In the genomic region with DNA sequence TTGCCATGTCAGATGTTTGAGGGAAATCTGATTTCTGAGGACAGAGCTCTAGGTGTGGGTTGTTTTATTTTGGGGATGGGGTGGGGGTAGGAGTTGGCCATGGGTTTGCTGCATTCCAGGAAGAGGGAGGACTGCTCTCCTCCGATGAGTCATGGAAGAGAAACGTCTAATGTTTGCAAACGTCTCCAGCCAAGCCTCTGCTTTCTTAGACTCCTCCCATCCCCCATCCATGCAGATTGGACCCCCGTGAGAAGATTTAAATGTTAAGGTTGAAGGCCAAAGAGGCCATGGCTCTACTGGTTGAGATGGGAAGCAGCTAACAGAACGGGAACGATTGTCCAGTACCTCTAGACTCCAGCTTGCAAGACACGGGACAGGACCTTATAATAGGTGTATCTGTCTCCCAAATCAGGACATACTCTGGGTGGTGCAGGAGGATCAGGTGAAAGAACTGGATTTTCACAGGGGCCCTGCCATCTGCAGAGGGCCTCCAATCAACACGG, we compare ENCODE assay signal across 10 cellular contexts. TPM values are rescaled to one million over a fixed set of nuclear protein-coding genes. Genes with fewer than 3 reads are reported as not detected.
DNase-seq lines count a peak whose midpoint lies in the region; ATAC-seq and TF ChIP-seq lines count a peak whose summit lies in the region.
"Had no signal": no experiment of that assay in that cellular context is flagged by ENCODE, and none has a peak within 500 bp of the region (broad histone marks: within the 10 kb centered on the region; RNA-seq: fewer than 3 reads in every experiment).

No MANE protein-coding gene starts in this region.

- no peak for TF ChIP-seq EP300 in sigmoid colon (IDR thresholded peaks at IDR 0.05)

- H3K4me3 Mint-ChIP-seq in T-helper 17 cell, result no peak overlapping the region
- H3K4me3 Mint-ChIP-seq: immature natural killer cell had no signal

- H3K27me3 ChIP-seq in sigmoid colon (no peaks in the 10 kb centered on the region), Peyer's patch (no peaks in the 10 kb centered on the region)

- H3K36me3 Mint-ChIP-seq in T-helper 17 cell (ENCODE audit: low read depth), result no peaks in the 10 kb centered on the region
- H3K36me3 Mint-ChIP-seq: immature natural killer cell had no signal

- H3K9me3 ChIP-seq in T-helper 17 cell (ENCODE audit: control insufficient read depth, low read length, poor library complexity, severe bottlenecking) (no peaks in the 10 kb centered on the region), sigmoid colon (no peaks in the 10 kb centered on the region), Peyer's patch (no peaks in the 10 kb centered on the region)

- H3K27ac ChIP-seq in sigmoid colon (peak overlapping the region; percentile 41 to 74 (median 62)), Peyer's patch (peak overlapping the region in 2 of 4 donors; percentile 46 to 68)

- no peak for ATAC-seq in T-helper 17 cell

- H3K4me3 ChIP-seq in sigmoid colon (no peak overlapping the region), Peyer's patch (no peak overlapping the region)

- peaks cover 0 to 42% (median 33%) of the 10 kb centered on the region in 4 donors for H3K4me1 ChIP-seq in sigmoid colon
- peaks cover 0 to 25% (median 0%) of the 10 kb centered on the region in 4 donors for H3K4me1 ChIP-seq in Peyer's patch

- TF ChIP-seq CTCF in sigmoid colon (IDR thresholded peaks at IDR 0.05) (no peak), Peyer's patch (IDR thresholded peaks at IDR 0.05) (no peak)

- WGBS in sigmoid colon, 2 donors, result 52 to 60% methylated on average over 8 of the region's 8 CpGs

- H3K27ac Mint-ChIP-seq in T-helper 17 cell, result peak overlapping the region; percentile 11
- H3K27ac Mint-ChIP-seq: immature natural killer cell had no signal

- intact Hi-C loops in sigmoid colon (cut with DNase I), result no loop called here

- H3K36me3 ChIP-seq in sigmoid colon (no peaks in the 10 kb centered on the region), Peyer's patch (no peaks in the 10 kb centered on the region)

- H3K4me1 Mint-ChIP-seq in T-helper 17 cell, result peaks cover 2% of the 10 kb centered on the region
- H3K4me1 Mint-ChIP-seq: immature natural killer cell had no signal

- DNase-seq in H4 (ENCODE audit: low spot score) (peak; percentile 79), T-helper 17 cell (no peak), glomerular visceral epithelial cell (ENCODE audit: extremely low spot score) (peak; percentile 49), sigmoid colon (peak; percentile 72), Peyer's patch (no peak), NCI-H128 (lab: John Stamatoyannopoulos, UW; ENCODE audit: unreplicated experiment) (no peak), SHP77 treated with DMSO at 0.1 percent for 48 hours (lab: John Stamatoyannopoulos, UW) (no peak), ecto neural progenitor cell (ENCODE audit: low spot score) (no peak)
- DNase-seq: activated CD4-positive, alpha-beta T cell treated with anti-CD3 and anti-CD28 coated beads, Interleukin-2, amount 50 U/mL, for 1 hour; immature natural killer cell had no signal

- TF ChIP-seq POLR2A in sigmoid colon (IDR thresholded peaks at IDR 0.05) (no peak), Peyer's patch (IDR thresholded peaks at IDR 0.05) (no peak)

- H3K27me3 Mint-ChIP-seq in T-helper 17 cell, result peaks cover 36% of the 10 kb centered on the region

RNA-seq across cellular contexts. Expression of gene ATP2A2, which starts 11.4 kb away (rescaled TPM):
- total RNA-seq in H4 (2014; rRNA removed; shearing (Covaris generic)), result 50.5 and 74.7 TPM in 2 replicates
- total RNA-seq in T-helper 17 cell (100 to 1,000 TPM; 109 to 116 TPM), sigmoid colon (100 to 1,000 TPM in 2 of 4 donors, 10 to 100 TPM in 2; 79.5 to 121 (median 93.7) TPM), Peyer's patch (100 to 1,000 TPM; 102 to 239 (median 208) TPM)
- 100 to 1,000 TPM in 1 of 3 donors, 10 to 100 TPM in 2; 16.6 to 115 (median 16.8) TPM for polyA plus RNA-seq in sigmoid colon

Comparison
In these comparisons a context has a peak if more than half of its experiments do, and no peak if none do; other contexts are left out.
1. DNase-seq: peak in H4 (single experiment), glomerular visceral epithelial cell (single experiment) and sigmoid colon (single experiment); none in T-helper 17 cell (0 of 3), Peyer's patch (0 of 3), NCI-H128 (single experiment), SHP77 treated with DMSO at 0.1 percent for 48 hours (single experiment) and ecto neural progenitor cell (single experiment).